In the genomic region with DNA sequence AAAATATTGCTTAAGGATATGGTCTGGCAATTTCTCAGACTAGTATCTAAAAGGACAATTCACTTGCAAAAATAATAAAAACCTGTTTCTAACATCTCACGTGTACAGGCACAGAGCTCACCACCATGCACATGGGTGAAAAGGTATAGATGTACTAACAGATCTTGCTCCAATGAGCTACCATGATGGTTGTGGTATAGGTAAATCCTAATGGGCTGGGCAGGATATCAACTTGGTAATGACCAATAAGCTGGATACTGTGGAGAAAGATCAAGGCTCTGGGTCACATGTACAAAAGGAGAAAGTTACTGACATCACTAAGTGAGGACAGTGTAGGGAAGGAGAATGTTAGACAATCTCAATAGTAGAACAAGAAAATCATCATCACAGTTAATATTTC, we compare ENCODE assay signal across 17 cellular contexts.
A peak's percentile ranks its signal among the peaks of the same experiment; 100 is the strongest.
DNase-seq lines count a peak whose midpoint lies in the region; ATAC-seq and TF ChIP-seq lines count a peak whose summit lies in the region.
"Had no signal": no experiment of that assay in that cellular context is flagged by ENCODE, and none has a peak within 500 bp of the region (broad histone marks: within the 10 kb centered on the region; RNA-seq: fewer than 3 reads in every experiment).

No MANE protein-coding gene starts in this region.

- H3K4me1 Mint-ChIP-seq in endodermal cell: peaks cover 7% of the 10 kb centered on the region
- H3K4me1 Mint-ChIP-seq: CD4-positive, alpha-beta memory T cell had no signal

- H2BK15ac ChIP-seq in mesenchymal stem cell (ENCODE audit: low read depth, poor library complexity, severe bottlenecking): no peak overlapping the region

- H3K4ac ChIP-seq in mesenchymal stem cell (ENCODE audit: low read depth in 1 of 2, low read length in 2 of 2): no peak overlapping the region

- no peak for DNase-seq in SK-N-SH
- no peak for DNase-seq in endodermal cell
- no peak for DNase-seq in mesenchymal stem cell
- DNase-seq in activated CD4-positive, CD25-positive, alpha-beta regulatory T cell (lab: John Stamatoyannopoulos, UW): no peak
- DNase-seq in pons (ENCODE audit: low spot score): no peak
- DNase-seq in NK-92 (lab: John Stamatoyannopoulos, UW; ENCODE audit: unreplicated experiment): no peak
- no peak for DNase-seq in C1 segment of cervical spinal cord (lab: John Stamatoyannopoulos, UW)
- DNase-seq: 8988T; CD4-positive, alpha-beta memory T cell; DMS79; NCI-H1105; NCI-H1694; NCI-H2107; NCI-H82 had no signal

- H3K79me2 ChIP-seq in SK-N-SH (ENCODE audit: insufficient read depth): no peaks in the 10 kb centered on the region

- H3K36me3 ChIP-seq in SK-N-SH (replicated peaks in 1 of 2; ENCODE audit: control insufficient read depth in 1 of 2, insufficient read depth in 2 of 2, low read length in 1 of 2) (peaks cover 6 to 19% of the 10 kb centered on the region in 2 experiments), endodermal cell (ENCODE audit: control insufficient read depth, insufficient read depth, low read length) (peaks cover 35% of the 10 kb centered on the region), mesenchymal stem cell (ENCODE audit: control insufficient read depth in 1 of 2, insufficient read depth in 2 of 2, low read depth in 1 of 2, low read length in 2 of 2) (peaks cover 9 to 70% of the 10 kb centered on the region in 2 experiments)

- H3K27me3 Mint-ChIP-seq in endodermal cell (ENCODE audit: insufficient read depth): no peaks in the 10 kb centered on the region

- H3K27me3 ChIP-seq in SK-N-SH (ENCODE audit: insufficient read depth): no peaks in the 10 kb centered on the region
- no peaks in the 10 kb centered on the region for H3K27me3 ChIP-seq in endodermal cell (ENCODE audit: control insufficient read depth, insufficient read depth, low read length, poor library complexity, severe bottlenecking)
- H3K27me3 ChIP-seq in mesenchymal stem cell (ENCODE audit: control insufficient read depth in 1 of 2, insufficient read depth in 1 of 2, low read length in 2 of 2): no peaks in the 10 kb centered on the region

- H2BK120ac ChIP-seq in mesenchymal stem cell (ENCODE audit: low read depth, low read length): no peak overlapping the region

- peaks cover 5% of the 10 kb centered on the region for H3F3A ChIP-seq in SK-N-SH (replicated peaks; ENCODE audit: insufficient read depth)

- no peak overlapping the region for H3K18ac ChIP-seq in mesenchymal stem cell (ENCODE audit: low read depth in 1 of 2, low read length in 2 of 2)

- no peak overlapping the region for H2BK12ac ChIP-seq in mesenchymal stem cell (ENCODE audit: low read length in 2 of 2)

- no peak for TF ChIP-seq EP300 in SK-N-SH (IDR thresholded peaks at IDR 0.05; ENCODE audit: borderline replicate concordance in 1 of 2, low read depth in 1 of 2, low read length in 1 of 2)

- no peaks in the 10 kb centered on the region for H3K4me1 ChIP-seq in SK-N-SH (ENCODE audit: control insufficient read depth in 1 of 2, insufficient read depth in 2 of 2, low read depth in 1 of 2, low read length in 1 of 2)
- peaks cover 4% of the 10 kb centered on the region for H3K4me1 ChIP-seq in endodermal cell (ENCODE audit: control insufficient read depth, insufficient read depth, low read length)
- H3K4me1 ChIP-seq in mesenchymal stem cell (ENCODE audit: control insufficient read depth, insufficient read depth, low read depth, low read length): peaks cover 17% of the 10 kb centered on the region

- H3K9me2 ChIP-seq in SK-N-SH: no peaks in the 10 kb centered on the region

- ATAC-seq in SK-N-SH treated with all-trans-retinoic acid at 6 μM for 48 hours: peak; percentile 14
- ATAC-seq: K562 had no signal

- 0 out of 4 replicates have a peak overlapping the region, but pooled peaks of 1 of the 2 experiments have one; percentile 19 for H3K27ac ChIP-seq in SK-N-SH (ENCODE audit: low read depth in 2 of 2, low read length in 1 of 2)
- no peak overlapping the region for H3K27ac ChIP-seq in endodermal cell (ENCODE audit: low read depth, low read length)
- peak overlapping the region; percentile 64 for H3K27ac ChIP-seq in mesenchymal stem cell (ENCODE audit: low read length, poor library complexity, severe bottlenecking)
- H3K27ac ChIP-seq: RWPE1 had no signal

- H3K4me2 ChIP-seq in SK-N-SH: no peak overlapping the region
- H3K4me2 ChIP-seq in mesenchymal stem cell (ENCODE audit: low read length, poor library complexity, severe bottlenecking): no peak overlapping the region

- no peak overlapping the region for H3K14ac ChIP-seq in mesenchymal stem cell (ENCODE audit: low read length in 2 of 2)

- H3K9me3 ChIP-seq in SK-N-SH (no peaks in the 10 kb centered on the region), endodermal cell (ENCODE audit: control insufficient read depth, low read length) (no peaks in the 10 kb centered on the region), mesenchymal stem cell (ENCODE audit: control insufficient read depth, low read length) (no peaks in the 10 kb centered on the region)

- no peaks in the 10 kb centered on the region for H3K9me3 Mint-ChIP-seq in endodermal cell
- H3K9me3 Mint-ChIP-seq: CD4-positive, alpha-beta memory T cell had no signal

- CTCF ChIA-PET in SK-N-SH (lab: Yijun Ruan, JAX): interaction anchor here (0.9 to 7.1 kb wide), 5 partner anchors 9 to 661 kb away, joined by 3 to 33 read pairs (median 5); a partner anchor contains a TSS

- 79% methylated on average over 1 of the region's 1 CpG for WGBS in SK-N-SH (ENCODE audit: low lambda C conversion rate)
- WGBS in endodermal cell (ENCODE audit: insufficient coverage in 1 of 2, insufficient read length in 1 of 2), 2 experiments: 81 to 100% methylated on average over 1 of the region's 1 CpG
- 95% methylated on average over 1 of the region's 1 CpG for WGBS in mesenchymal stem cell

- POLR2A ChIA-PET in SK-N-SH (lab: Yijun Ruan, JAX): no interaction called here

- H2AFZ ChIP-seq in SK-N-SH (ENCODE audit: low read depth): no peak overlapping the region
- H2AFZ ChIP-seq in mesenchymal stem cell (ENCODE audit: low read depth, low read length): no peak overlapping the region

- H3K4me3 ChIP-seq in SK-N-SH (ENCODE audit: low read depth in 2 of 2, low read length in 1 of 2) (no peak overlapping the region), endodermal cell (ENCODE audit: low read length) (no peak overlapping the region), mesenchymal stem cell (ENCODE audit: insufficient read depth in 1 of 2, low read depth in 1 of 2, low read length in 2 of 2) (no peak overlapping the region)
- H3K4me3 ChIP-seq: K562 had no signal

- no peak overlapping the region for H3K4me3 Mint-ChIP-seq in endodermal cell
- H3K4me3 Mint-ChIP-seq: CD4-positive, alpha-beta memory T cell had no signal

- H3K9ac ChIP-seq in SK-N-SH (no peak overlapping the region), endodermal cell (ENCODE audit: extremely low read depth, low read length, poor library complexity, severe bottlenecking) (no peak overlapping the region), mesenchymal stem cell (ENCODE audit: low read length) (peak overlapping the region; percentile 10)

- peaks cover 37% of the 10 kb centered on the region for H3K36me3 Mint-ChIP-seq in endodermal cell (ENCODE audit: low read depth)
- H3K36me3 Mint-ChIP-seq: CD4-positive, alpha-beta memory T cell had no signal

- H2BK5ac ChIP-seq in mesenchymal stem cell (ENCODE audit: low read depth, low read length, poor library complexity, severe bottlenecking): no peak overlapping the region

- H3K79me1 ChIP-seq in mesenchymal stem cell (replicated peaks; ENCODE audit: low read length, poor library complexity, severe bottlenecking): peaks cover 7% of the 10 kb centered on the region

- TF ChIP-seq RAD21 in SK-N-SH (IDR thresholded peaks at IDR 0.05; ENCODE audit: low read length): no peak

- H2AK5ac ChIP-seq in mesenchymal stem cell (ENCODE audit: low read length, severe bottlenecking): no peak overlapping the region

- H3K27ac Mint-ChIP-seq in endodermal cell: peak overlapping the region; percentile 69
- H3K27ac Mint-ChIP-seq: CD4-positive, alpha-beta memory T cell had no signal

- no peak for TF ChIP-seq CTCF in SK-N-SH (IDR thresholded peaks at IDR 0.05)
- no peak for TF ChIP-seq CTCF in endodermal cell (conservative IDR thresholded peaks at IDR 0.05)

- no peak overlapping the region for H4K91ac ChIP-seq in mesenchymal stem cell (ENCODE audit: low read length)

- no peaks in the 10 kb centered on the region for H4K20me1 ChIP-seq in SK-N-SH (ENCODE audit: insufficient read depth)

- H4K8ac ChIP-seq in mesenchymal stem cell (ENCODE audit: low read length): no peak overlapping the region

- no peak overlapping the region for H3K23ac ChIP-seq in mesenchymal stem cell (ENCODE audit: low read length in 2 of 2)

TF ChIP-seq in SK-N-SH treated with all-trans-retinoic acid at 6 μM for 48 hours, 23 proteins besides CTCF, POLR2A, EP300 and RAD21 (continues in another document):
- TF ChIP-seq ISL1 (CRISPR knock-in tag; IDR thresholded peaks at IDR 0.05): no peak
- TF ChIP-seq, protein P1, sequence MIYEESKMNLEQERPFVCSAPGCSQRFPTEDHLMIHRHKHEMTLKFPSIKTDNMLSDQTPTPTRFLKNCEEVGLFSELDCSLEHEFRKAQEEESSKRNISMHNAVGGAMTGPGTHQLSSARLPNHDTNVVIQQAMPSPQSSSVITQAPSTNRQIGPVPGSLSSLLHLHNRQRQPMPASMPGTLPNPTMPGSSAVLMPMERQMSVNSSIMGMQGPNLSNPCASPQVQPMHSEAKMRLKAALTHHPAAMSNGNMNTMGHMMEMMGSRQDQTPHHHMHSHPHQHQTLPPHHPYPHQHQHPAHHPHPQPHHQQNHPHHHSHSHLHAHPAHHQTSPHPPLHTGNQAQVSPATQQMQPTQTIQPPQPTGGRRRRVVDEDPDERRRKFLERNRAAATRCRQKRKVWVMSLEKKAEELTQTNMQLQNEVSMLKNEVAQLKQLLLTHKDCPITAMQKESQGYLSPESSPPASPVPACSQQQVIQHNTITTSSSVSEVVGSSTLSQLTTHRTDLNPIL (CRISPR knock-in tag; IDR thresholded peaks at IDR 0.05; ENCODE audit: low read depth): no peak
- TF ChIP-seq TCF4 (CRISPR knock-in tag; IDR thresholded peaks at IDR 0.05; ENCODE audit: borderline replicate concordance): no peak
- no peak for TF ChIP-seq TOX (CRISPR knock-in tag; IDR thresholded peaks at IDR 0.05; ENCODE audit: borderline replicate concordance)

TF ChIP-seq in SK-N-SH, 30 proteins besides CTCF, POLR2A, EP300 and RAD21 (continues in another document):
- TF ChIP-seq EZH2phosphoT487 (IDR thresholded peaks at IDR 0.05; ENCODE audit: borderline replicate concordance, low read depth) (no peak), TAF1 (IDR thresholded peaks at IDR 0.05; ENCODE audit: borderline replicate concordance, low read depth, low read length) (no peak), RCOR1 (IDR thresholded peaks at IDR 0.05; ENCODE audit: low read length) (no peak)
- TF ChIP-seq, protein P2, sequence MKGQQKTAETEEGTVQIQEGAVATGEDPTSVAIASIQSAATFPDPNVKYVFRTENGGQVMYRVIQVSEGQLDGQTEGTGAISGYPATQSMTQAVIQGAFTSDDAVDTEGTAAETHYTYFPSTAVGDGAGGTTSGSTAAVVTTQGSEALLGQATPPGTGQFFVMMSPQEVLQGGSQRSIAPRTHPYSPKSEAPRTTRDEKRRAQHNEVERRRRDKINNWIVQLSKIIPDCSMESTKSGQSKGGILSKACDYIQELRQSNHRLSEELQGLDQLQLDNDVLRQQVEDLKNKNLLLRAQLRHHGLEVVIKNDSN (IDR thresholded peaks at IDR 0.05; ENCODE audit: borderline replicate concordance, low read depth): no peak
